Comparison of ENCODE assay signal across 8 cellular contexts in genomic region chr16:17469011-17469741, GRCh38.
DNase-seq lines count a peak whose midpoint lies in the region; ATAC-seq and TF ChIP-seq lines count a peak whose summit lies in the region.

No MANE protein-coding gene starts in this region.

- peaks cover 27% of the 10 kb centered on the region for H3K36me3 Mint-ChIP-seq in central memory CD8-positive, alpha-beta T cell (ENCODE audit: insufficient read depth)

- no peaks in the 10 kb centered on the region for H3K27me3 Mint-ChIP-seq in central memory CD8-positive, alpha-beta T cell

- H3K36me3 ChIP-seq in mucosa of rectum (ENCODE audit: control insufficient read depth in 2 of 2, insufficient read depth in 2 of 2, low read length in 2 of 2): no peaks in the 10 kb centered on the region

- CTCF ChIA-PET in AG04449 (lab: Yijun Ruan, JAX): interaction anchor here (0.7 to 8.8 kb wide), 20 partner anchors 14 to 608 kb away, joined by 3 to 76 read pairs (median 4); no protein-coding TSS in a partner anchor

- H3K27me3 ChIP-seq in mucosa of rectum (ENCODE audit: control insufficient read depth in 2 of 2, insufficient read depth in 2 of 2, low read length in 2 of 2): no peaks in the 10 kb centered on the region

- H3K4me3 ChIP-seq in AG04449 (ENCODE audit: low read depth, low read length): peak overlapping the region; percentile 84
- peak overlapping the region; percentile 78 to 86 for H3K4me3 ChIP-seq in mucosa of rectum (ENCODE audit: low read length in 2 of 2)

- peaks cover 20 to 43% of the 10 kb centered on the region in 2 donors for H3K4me1 ChIP-seq in mucosa of rectum (ENCODE audit: control insufficient read depth in 2 of 2, insufficient read depth in 2 of 2, low read length in 2 of 2)

- ATAC-seq in central memory CD8-positive, alpha-beta T cell (replicated peaks; ENCODE audit: extremely low read depth, poor library complexity, severe bottlenecking): no peak
- ATAC-seq in GM18511 (IDR thresholded peaks at IDR 0.05; ENCODE audit: unreplicated experiment): no peak

- H3K9me3 ChIP-seq in mucosa of rectum (ENCODE audit: control insufficient read depth in 2 of 2, low read length in 2 of 2): no peaks in the 10 kb centered on the region

- POLR2A ChIA-PET in AG04449 (lab: Yijun Ruan, JAX): interaction anchor here (0.5 to 1.5 kb wide), 6 partner anchors 30 to 562 kb away, joined by 3 read pairs; no protein-coding TSS in a partner anchor

- TF ChIP-seq CTCF in AG04449 (IDR thresholded peaks at IDR 0.05; ENCODE audit: insufficient read depth, low read length, missing control alignments): peak; percentile 8

- H3K4me3 Mint-ChIP-seq in central memory CD8-positive, alpha-beta T cell: peak overlapping the region; percentile 83

- DNase-seq in AG04449 (ENCODE audit: low read depth, low spot score) (peak; percentile 63), HCEC 1CT (peak; percentile 65), medulla oblongata (ENCODE audit: extremely low spot score) (no peak), SW 1271 (lab: John Stamatoyannopoulos, UW) (no peak), HUDEP-2 (lab: John Stamatoyannopoulos, UW; ENCODE audit: unreplicated experiment in 76 of 76) (no peak)
- no peak for DNase-seq in central memory CD8-positive, alpha-beta T cell (ENCODE audit: low spot score in 2 of 2)

- peaks cover 53% of the 10 kb centered on the region for H3K4me1 Mint-ChIP-seq in central memory CD8-positive, alpha-beta T cell

- H3K9me3 Mint-ChIP-seq in central memory CD8-positive, alpha-beta T cell: no peaks in the 10 kb centered on the region

- H3K27ac Mint-ChIP-seq in central memory CD8-positive, alpha-beta T cell (ENCODE audit: low read depth): peak overlapping the region; percentile 88

- peak overlapping the region; percentile 57 to 70 for H3K9ac ChIP-seq in mucosa of rectum (ENCODE audit: low read depth in 1 of 2, low read length in 2 of 2)

- peak overlapping the region in 1 of 2 donors; percentile 15 for H3K27ac ChIP-seq in mucosa of rectum (ENCODE audit: low read depth in 2 of 2, low read length in 2 of 2)

Comparison
In these comparisons a context has a peak if more than half of its experiments do, and no peak if none do; other contexts are left out.
1. DNase-seq: peak in AG04449 (single experiment) and HCEC 1CT (single experiment); none in central memory CD8-positive, alpha-beta T cell (0 of 2), medulla oblongata (single experiment), SW 1271 (0 of 2) and HUDEP-2 (0 of 76).